In genomic region chrX:12946838-12947544, GRCh38 we compare ENCODE assay signal across 8 cellular contexts. TPM values are rescaled to one million over a fixed set of nuclear protein-coding genes. Genes with fewer than 3 reads are reported as not detected.
A peak's percentile ranks its signal among the peaks of the same experiment; 100 is the strongest.
DNase-seq lines count a peak whose midpoint lies in the region; ATAC-seq lines count a peak whose summit lies in the region.

No MANE protein-coding gene starts in this region.

- peak overlapping the region; percentile 80 for H3K27ac ChIP-seq in epithelial cell of prostate

- ATAC-seq in GM18519 (IDR thresholded peaks at IDR 0.05; ENCODE audit: low FRiP score, unreplicated experiment) = no peak

- DNase-seq in ELF-1 (ENCODE audit: low read depth, low spot score) = peak; percentile 98
- DNase-seq in HT1080 (ENCODE audit: low read depth) = peak; percentile 80
- DNase-seq in NOMO-1 (lab: John Stamatoyannopoulos, UW; ENCODE audit: unreplicated experiment in 2 of 2) = peak; percentile 73 to 84
- peak; percentile 52 to 64 for DNase-seq in activated CD8-positive, alpha-beta memory T cell treated with anti-CD3 and anti-CD28 coated beads for 4 hours (ENCODE audit: low read depth in 2 of 2)
- peak; percentile 60 for DNase-seq in epithelial cell of prostate (ENCODE audit: low read depth, low spot score)
- DNase-seq in mucosa of gallbladder (ENCODE audit: low spot score) = peak; percentile 82
- peak; percentile 56 for DNase-seq in stimulated activated naive CD4-positive, alpha-beta T cell treated with Interleukin-2 at 50 U/mL for 16 hours (lab: John Stamatoyannopoulos, UW)

RNA-seq across cellular contexts. Expression of gene TMSB4X, which starts 27.9 kb away (rescaled TPM):
- 12.1 and 20.4 TPM in 2 replicates for total RNA-seq in HT1080 (2014; rRNA removed; shearing (Covaris generic))
- polyA plus RNA-seq in HT1080 (2015; cell fraction: cytosol; rRNA removed) = 13.1 and 18.7 TPM in 2 replicates
- 3.2 and 12.4 TPM in 2 replicates for polyA plus RNA-seq in HT1080 (2015; cell fraction: nucleus; rRNA removed)
- total RNA-seq in mucosa of gallbladder = 4,832 TPM

RNA-seq across cellular contexts. Expression of gene TLR8, which starts 40.6 kb away (rescaled TPM):
- not detected in 2 replicates for total RNA-seq in HT1080 (2014; rRNA removed; shearing (Covaris generic))
- not detected in 2 replicates for polyA plus RNA-seq in HT1080 (2015; cell fraction: cytosol; rRNA removed)
- not detected in 2 replicates for polyA plus RNA-seq in HT1080 (2015; cell fraction: nucleus; rRNA removed)
- total RNA-seq in mucosa of gallbladder = 1.4 TPM

Comparison
In these comparisons a context has a peak if more than half of its experiments do, and no peak if none do; other contexts are left out.
1. RNA of gene TMSB4X, which starts 27.9 kb away (total RNA-seq): 4,832 TPM in mucosa of gallbladder (single experiment); 12.1 to 20.4 TPM in HT1080; every median in the first group is over 100 times any median in the second.
2. Peak in every context shown above with its lines, with median percentiles within 50 percentile points of each other: DNase-seq.